ENCODE assay signal across 8 cellular contexts in genomic region chr9:97921959-97922905, GRCh38. TPM values are rescaled to one million over a fixed set of nuclear protein-coding genes. Genes with fewer than 3 reads are reported as not detected.
DNase-seq lines count a peak whose midpoint lies in the region; ATAC-seq and TF ChIP-seq lines count a peak whose summit lies in the region.

TSS of gene TRMO (minus strand) at chr9:97922500. CDS start at chr9:97922493, 7 bp downstream.

- DNase-seq in EH (ENCODE audit: low read depth) (peak; percentile 97), GM23248 (peak; percentile 99), Kasumi-1 (lab: John Stamatoyannopoulos, UW) (peak; percentile 93), RKO (ENCODE audit: low spot score) (peak; percentile 99), fibroblast of lung (ENCODE audit: low read depth in 2 of 2) (peak; percentile 99 to 100)
- peak; percentile 96 for DNase-seq in activated T-helper 1 cell treated with anti-CD3 and anti-CD28 coated beads, Interleukin-12 subunit alpha, Interleukin-12 subunit beta, Interleukin-2, Interleukin-4 antibody, amounts not matched to agents 30 ng/mL and 10 ng/mL and 1 ng/mL, durations not matched to agents 14 hours and 24 hours and 36 hours (ENCODE audit: low spot score)
- peak; percentile 98 to 99 (median 98) for DNase-seq in naive thymus-derived CD4-positive, alpha-beta T cell
- peak; percentile 96 for DNase-seq in stimulated activated naive B cell treated with anti-CD40 and anti-IgM and Interleukin-4, amounts not matched to agents 10 μg/mL and 1 μg/mL and 100 μg/mL, for 72 hours

- peak within 1 kb of the TSS; percentile 99 for H3K27ac Mint-ChIP-seq in activated T-helper 1 cell treated with anti-CD3 and anti-CD28 coated beads, Interleukin-12 subunit alpha, Interleukin-12 subunit beta, Interleukin-2, Interleukin-4 antibody, amounts not matched to agents 30 ng/mL and 10 ng/mL and 1 ng/mL, durations not matched to agents 14 hours and 24 hours and 36 hours
- peak within 1 kb of the TSS; percentile 97 to 100 (median 99) for H3K27ac Mint-ChIP-seq in naive thymus-derived CD4-positive, alpha-beta T cell
- peak within 1 kb of the TSS; percentile 99 for H3K27ac Mint-ChIP-seq in stimulated activated naive B cell treated with anti-CD40 and anti-IgM and Interleukin-4, amounts not matched to agents 10 μg/mL and 1 μg/mL and 100 μg/mL, for 72 hours

- 2 to 3% methylated on average over 62 to 63 of the region's 63 CpGs for WGBS in GM23248 (ENCODE audit: low coverage in 1 of 2, low lambda C conversion rate in 2 of 2, missing lambda C conversion rate in 2 of 2), 2 experiments

- peak within 1 kb of the TSS; percentile 94 for H3K4me2 ChIP-seq in GM23248 (ENCODE audit: unreplicated experiment)
- H3K4me2 ChIP-seq in fibroblast of lung (ENCODE audit: extremely low read depth, insufficient read depth, low read length) = peak within 1 kb of the TSS; percentile 95

- intact Hi-C loops in activated T-helper 1 cell treated with anti-CD3 and anti-CD28 coated beads, Interleukin-12 subunit alpha, Interleukin-12 subunit beta, Interleukin-2, Interleukin-4 antibody, amounts not matched to agents 30 ng/mL and 10 ng/mL and 1 ng/mL, durations not matched to agents 14 hours and 24 hours and 36 hours (cut with micrococcal nuclease) = loop anchor here (1.0 to 10.0 kb wide), 11 partner anchors 17 to 507 kb away; partner anchors contain the start of genes NANS, NCBP1, TBC1D2 and TDRD7
- intact Hi-C loops in naive thymus-derived CD4-positive, alpha-beta T cell (cut with micrococcal nuclease) = loop anchor here (1.0 to 10.0 kb wide), 17 partner anchors 17 to 873 kb away; partner anchors contain the start of genes CORO2A (in 2 of the 2), NCBP1 (in 2 of the 2), TSTD2 (in 2 of the 2) and XPA (in 2 of the 2)

- in situ Hi-C loops in GM23248 (cut with MboI) = no loop called here

- peaks cover 6% of the 10 kb centered on the region; the same call in 1 of the 2 replicates for H3F3A ChIP-seq in GM23248 (ENCODE audit: insufficient read depth)

- H3K4me1 Mint-ChIP-seq in activated T-helper 1 cell treated with anti-CD3 and anti-CD28 coated beads, Interleukin-12 subunit alpha, Interleukin-12 subunit beta, Interleukin-2, Interleukin-4 antibody, amounts not matched to agents 30 ng/mL and 10 ng/mL and 1 ng/mL, durations not matched to agents 14 hours and 24 hours and 36 hours (ENCODE audit: low read depth) = peaks cover 58% of the 10 kb centered on the region
- peaks cover 25 to 66% (median 46%) of the 10 kb centered on the region in 7 donors for H3K4me1 Mint-ChIP-seq in naive thymus-derived CD4-positive, alpha-beta T cell
- H3K4me1 Mint-ChIP-seq in stimulated activated naive B cell treated with anti-CD40 and anti-IgM and Interleukin-4, amounts not matched to agents 10 μg/mL and 1 μg/mL and 100 μg/mL, for 72 hours = peaks cover 26 to 52% of the 10 kb centered on the region in 2 donors

- POLR2A ChIA-PET in naive thymus-derived CD4-positive, alpha-beta T cell (lab: Charles Lee) = interaction anchor here (0.5 to 15.2 kb wide), 43 partner anchors 9 to 1520 kb away, joined by 3 to 715 read pairs (median 8); partner anchors contain the start of genes ANP32B, HEMGN, NANS and NCBP1

- no peaks in the 10 kb centered on the region for H3K36me3 ChIP-seq in GM23248 (ENCODE audit: low read depth)
- H3K36me3 ChIP-seq in fibroblast of lung (ENCODE audit: control insufficient read depth, insufficient read depth, low read length) = no peaks in the 10 kb centered on the region
- no peaks in the 10 kb centered on the region for H3K36me3 ChIP-seq in naive thymus-derived CD4-positive, alpha-beta T cell (ENCODE audit: control insufficient read depth in 2 of 3, insufficient read depth in 3 of 3, low read length in 3 of 3)

- peaks cover 4% of the 10 kb centered on the region for H3K36me3 Mint-ChIP-seq in activated T-helper 1 cell treated with anti-CD3 and anti-CD28 coated beads, Interleukin-12 subunit alpha, Interleukin-12 subunit beta, Interleukin-2, Interleukin-4 antibody, amounts not matched to agents 30 ng/mL and 10 ng/mL and 1 ng/mL, durations not matched to agents 14 hours and 24 hours and 36 hours (ENCODE audit: low read depth)
- peaks cover 0 to 10% (median 6%) of the 10 kb centered on the region in 5 donors for H3K36me3 Mint-ChIP-seq in naive thymus-derived CD4-positive, alpha-beta T cell
- peaks cover 12 to 22% of the 10 kb centered on the region in 2 donors for H3K36me3 Mint-ChIP-seq in stimulated activated naive B cell treated with anti-CD40 and anti-IgM and Interleukin-4, amounts not matched to agents 10 μg/mL and 1 μg/mL and 100 μg/mL, for 72 hours

- CTCF ChIA-PET in naive thymus-derived CD4-positive, alpha-beta T cell (lab: Charles Lee) = interaction anchor here (0.6 to 5.8 kb wide), 32 partner anchors 8 to 333 kb away, joined by 3 to 118 read pairs (median 6); partner anchors contain the start of genes ANP32B, HEMGN, NCBP1 and TBC1D2

- ATAC-seq in naive thymus-derived CD4-positive, alpha-beta T cell = peak; percentile 85
- ATAC-seq in stimulated activated naive B cell treated with anti-CD40 and anti-IgM and Interleukin-4, amounts not matched to agents 10 μg/mL and 1 μg/mL and 100 μg/mL, for 72 hours (replicated peaks) = peak; percentile 86 to 87

- H3K27ac ChIP-seq in GM23248 (peak within 1 kb of the TSS; percentile 85), fibroblast of lung (ENCODE audit: insufficient read depth, low read length) (peak within 1 kb of the TSS; percentile 94)
- peak within 1 kb of the TSS; percentile 98 for H3K27ac ChIP-seq in naive thymus-derived CD4-positive, alpha-beta T cell (ENCODE audit: low read depth, low read length)

- H3K4me3 ChIP-seq in GM23248 (peak within 1 kb of the TSS; percentile 85), fibroblast of lung (replicated peaks in 1 of 4; ENCODE audit: control extremely low read depth in 1 of 4, insufficient read depth in 1 of 4, low read depth in 3 of 4, low read length in 4 of 4) (peak within 1 kb of the TSS; percentile 39 to 89 (median 58))
- peak within 1 kb of the TSS; percentile 88 for H3K4me3 ChIP-seq in naive thymus-derived CD4-positive, alpha-beta T cell (ENCODE audit: low read length)

- H3K27me3 ChIP-seq in GM23248 (replicated peaks; ENCODE audit: insufficient read depth) (0 out of 2 replicates have a peak, but pooled peaks cover 7% of the 10 kb centered on the region), fibroblast of lung (ENCODE audit: control insufficient read depth, insufficient read depth, low read length) (no peaks in the 10 kb centered on the region)
- H3K27me3 ChIP-seq in naive thymus-derived CD4-positive, alpha-beta T cell (ENCODE audit: control insufficient read depth in 2 of 2, insufficient read depth in 2 of 2, low read length in 2 of 2) = no peaks in the 10 kb centered on the region

- peak; percentile 54 to 62 for TF ChIP-seq CTCF in fibroblast of lung (conservative IDR thresholded peaks at IDR 0.05 in 1 of 2, IDR thresholded peaks at IDR 0.05 in 1 of 2; ENCODE audit: low read depth in 1 of 2, low read length in 2 of 2)

- H3K4me3 Mint-ChIP-seq in activated T-helper 1 cell treated with anti-CD3 and anti-CD28 coated beads, Interleukin-12 subunit alpha, Interleukin-12 subunit beta, Interleukin-2, Interleukin-4 antibody, amounts not matched to agents 30 ng/mL and 10 ng/mL and 1 ng/mL, durations not matched to agents 14 hours and 24 hours and 36 hours = peak within 1 kb of the TSS; percentile 96
- H3K4me3 Mint-ChIP-seq in naive thymus-derived CD4-positive, alpha-beta T cell = peak within 1 kb of the TSS; percentile 83 to 97 (median 94)
- peak within 1 kb of the TSS; percentile 92 to 96 for H3K4me3 Mint-ChIP-seq in stimulated activated naive B cell treated with anti-CD40 and anti-IgM and Interleukin-4, amounts not matched to agents 10 μg/mL and 1 μg/mL and 100 μg/mL, for 72 hours

- H3K9ac ChIP-seq in GM23248 (peak within 1 kb of the TSS; percentile 91), fibroblast of lung (ENCODE audit: insufficient read depth, low read length) (peak within 1 kb of the TSS; percentile 83)

- no peaks in the 10 kb centered on the region for H4K20me1 ChIP-seq in GM23248 (ENCODE audit: insufficient read depth)
- no peaks in the 10 kb centered on the region for H4K20me1 ChIP-seq in fibroblast of lung (ENCODE audit: control insufficient read depth, extremely low read depth, insufficient read depth, low read length)

- no peaks in the 10 kb centered on the region for H3K9me3 Mint-ChIP-seq in activated T-helper 1 cell treated with anti-CD3 and anti-CD28 coated beads, Interleukin-12 subunit alpha, Interleukin-12 subunit beta, Interleukin-2, Interleukin-4 antibody, amounts not matched to agents 30 ng/mL and 10 ng/mL and 1 ng/mL, durations not matched to agents 14 hours and 24 hours and 36 hours
- peaks cover 0 to 18% (median 0%) of the 10 kb centered on the region in 11 donors for H3K9me3 Mint-ChIP-seq in naive thymus-derived CD4-positive, alpha-beta T cell
- H3K9me3 Mint-ChIP-seq in stimulated activated naive B cell treated with anti-CD40 and anti-IgM and Interleukin-4, amounts not matched to agents 10 μg/mL and 1 μg/mL and 100 μg/mL, for 72 hours = peaks cover 2 to 4% of the 10 kb centered on the region in 2 donors

- peaks cover 43% of the 10 kb centered on the region for H3K79me2 ChIP-seq in GM23248 (ENCODE audit: insufficient read depth)
- H3K79me2 ChIP-seq in fibroblast of lung (ENCODE audit: control insufficient read depth, insufficient read depth, low read length) = no peaks in the 10 kb centered on the region

- no peaks in the 10 kb centered on the region for H3K9me2 ChIP-seq in GM23248 (ENCODE audit: insufficient read depth)

- no peaks in the 10 kb centered on the region for H3K9me3 ChIP-seq in GM23248 (ENCODE audit: low read depth)
- H3K9me3 ChIP-seq in fibroblast of lung (ENCODE audit: control insufficient read depth, insufficient read depth, low read depth, low read length) = no peaks in the 10 kb centered on the region
- H3K9me3 ChIP-seq in naive thymus-derived CD4-positive, alpha-beta T cell (ENCODE audit: control insufficient read depth in 2 of 3, low read length in 3 of 3) = no peaks in the 10 kb centered on the region

- H3K4me1 ChIP-seq in GM23248 (ENCODE audit: insufficient read depth) = peaks cover 14% of the 10 kb centered on the region; the same call in 1 of the 2 replicates
- H3K4me1 ChIP-seq in fibroblast of lung (ENCODE audit: control insufficient read depth, extremely low read depth, insufficient read depth, low read length) = peaks cover 5% of the 10 kb centered on the region
- peaks cover 36 to 37% of the 10 kb centered on the region in 2 donors for H3K4me1 ChIP-seq in naive thymus-derived CD4-positive, alpha-beta T cell (ENCODE audit: control insufficient read depth in 2 of 2, insufficient read depth in 2 of 2, low read length in 2 of 2)

- H2AFZ ChIP-seq in GM23248 (peak within 1 kb of the TSS; percentile 98), fibroblast of lung (ENCODE audit: low read length) (peak within 1 kb of the TSS; percentile 41)

- no peaks in the 10 kb centered on the region for H3K27me3 Mint-ChIP-seq in activated T-helper 1 cell treated with anti-CD3 and anti-CD28 coated beads, Interleukin-12 subunit alpha, Interleukin-12 subunit beta, Interleukin-2, Interleukin-4 antibody, amounts not matched to agents 30 ng/mL and 10 ng/mL and 1 ng/mL, durations not matched to agents 14 hours and 24 hours and 36 hours (ENCODE audit: insufficient read depth)
- peaks cover 0 to 5% (median 0%) of the 10 kb centered on the region in 5 donors for H3K27me3 Mint-ChIP-seq in naive thymus-derived CD4-positive, alpha-beta T cell
- H3K27me3 Mint-ChIP-seq in stimulated activated naive B cell treated with anti-CD40 and anti-IgM and Interleukin-4, amounts not matched to agents 10 μg/mL and 1 μg/mL and 100 μg/mL, for 72 hours = peaks cover 0 to 5% of the 10 kb centered on the region in 2 donors

RNA-seq across cellular contexts. Expression of gene TRMO, which starts in this region (rescaled TPM):
- 13.0 and 14.3 TPM in 2 replicates for total RNA-seq in GM23248 (2014; rRNA removed; shearing (Covaris generic))
- 9.6 and 10.5 TPM in 2 replicates for polyA plus RNA-seq in GM23248 (2016; fragmentation: Nextera tagmentation; extraction: Ambion mirVana)
- 13.1 and 14.5 TPM in 2 replicates for total RNA-seq in activated T-helper 1 cell treated with anti-CD3 and anti-CD28 coated beads, Interleukin-12 subunit alpha, Interleukin-12 subunit beta, Interleukin-2, Interleukin-4 antibody, amounts not matched to agents 30 ng/mL and 10 ng/mL and 1 ng/mL, durations not matched to agents 14 hours and 24 hours and 36 hours
- 12.9 and 16.4 TPM in 2 replicates for total RNA-seq in fibroblast of lung
- polyA plus RNA-seq in fibroblast of lung = 13.8 and 15.8 TPM in 2 replicates
- 8.1 and 8.5 TPM in 2 replicates for polyA plus RNA-seq in fibroblast of lung (2012)
- 1.2 and 1.5 TPM in 2 replicates for polyA minus RNA-seq in fibroblast of lung (ENCODE audit: low replicate concordance)
- 10 to 100 TPM; 26.8 to 55.3 (median 43.8) TPM for total RNA-seq in naive thymus-derived CD4-positive, alpha-beta T cell
- 10 to 100 TPM; 24.5 to 29.3 TPM for polyA plus RNA-seq in naive thymus-derived CD4-positive, alpha-beta T cell

Comparison
In these comparisons a context has a peak if more than half of its experiments do, and no peak if none do; other contexts are left out.
1. Peak in every context shown above with its lines: DNase-seq, ATAC-seq, H3K4me3 ChIP-seq and H3K27ac ChIP-seq.